ENCODE assay signal across 1 cellular context in the genomic region with DNA sequence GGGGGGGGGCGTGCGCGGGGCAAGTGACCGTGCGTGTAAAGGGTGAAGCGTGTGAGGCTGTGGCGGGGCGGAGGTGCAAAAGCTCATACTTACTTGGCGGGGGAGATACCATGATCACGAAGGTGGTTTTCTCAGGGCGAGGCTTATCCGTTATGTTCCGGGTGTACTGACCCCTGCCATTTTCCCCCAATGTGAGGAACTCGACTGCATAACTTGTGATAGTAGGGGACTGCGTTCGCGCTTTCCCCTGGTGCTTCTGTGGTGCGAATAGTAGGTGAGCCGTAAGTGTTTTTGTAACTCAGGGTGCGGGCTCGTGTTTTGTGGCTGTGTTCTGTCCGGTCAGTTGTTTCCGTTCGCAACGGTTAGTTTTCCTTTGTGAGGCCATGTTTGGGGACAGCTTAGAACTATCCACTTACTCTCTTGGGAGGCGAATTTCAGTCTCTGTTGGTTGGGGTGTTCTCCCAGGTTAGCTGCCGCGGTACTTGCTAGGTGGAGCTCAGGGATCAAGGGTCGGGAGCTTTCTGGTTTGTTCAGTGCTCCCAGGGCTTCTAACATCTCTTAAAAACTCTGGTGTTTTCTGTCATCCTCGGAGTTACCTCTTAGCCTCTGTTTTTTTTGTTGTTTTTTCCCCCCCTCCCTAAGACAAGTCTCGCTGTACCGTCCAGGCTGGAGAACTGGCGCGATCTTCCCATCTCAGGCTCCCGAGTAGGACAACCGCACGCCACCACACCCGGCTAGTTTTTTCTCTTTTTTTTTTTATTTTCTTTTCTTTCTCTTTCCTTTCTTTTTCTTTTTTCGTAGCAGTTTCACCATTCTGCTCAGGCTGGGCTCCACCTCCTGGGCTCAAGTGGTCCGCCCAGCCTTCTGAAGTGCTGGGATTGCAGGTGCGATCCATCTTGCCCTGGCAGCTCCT.
A peak's percentile ranks its signal among the peaks of the same experiment; 100 is the strongest.
TF ChIP-seq lines count a peak whose summit lies in the region.

No MANE protein-coding gene starts in this region.

TF ChIP-seq in HepG2, 621 proteins besides CTCF, POLR2A, EP300 and RAD21 (continued from another document):
- TF ChIP-seq, protein P1, sequence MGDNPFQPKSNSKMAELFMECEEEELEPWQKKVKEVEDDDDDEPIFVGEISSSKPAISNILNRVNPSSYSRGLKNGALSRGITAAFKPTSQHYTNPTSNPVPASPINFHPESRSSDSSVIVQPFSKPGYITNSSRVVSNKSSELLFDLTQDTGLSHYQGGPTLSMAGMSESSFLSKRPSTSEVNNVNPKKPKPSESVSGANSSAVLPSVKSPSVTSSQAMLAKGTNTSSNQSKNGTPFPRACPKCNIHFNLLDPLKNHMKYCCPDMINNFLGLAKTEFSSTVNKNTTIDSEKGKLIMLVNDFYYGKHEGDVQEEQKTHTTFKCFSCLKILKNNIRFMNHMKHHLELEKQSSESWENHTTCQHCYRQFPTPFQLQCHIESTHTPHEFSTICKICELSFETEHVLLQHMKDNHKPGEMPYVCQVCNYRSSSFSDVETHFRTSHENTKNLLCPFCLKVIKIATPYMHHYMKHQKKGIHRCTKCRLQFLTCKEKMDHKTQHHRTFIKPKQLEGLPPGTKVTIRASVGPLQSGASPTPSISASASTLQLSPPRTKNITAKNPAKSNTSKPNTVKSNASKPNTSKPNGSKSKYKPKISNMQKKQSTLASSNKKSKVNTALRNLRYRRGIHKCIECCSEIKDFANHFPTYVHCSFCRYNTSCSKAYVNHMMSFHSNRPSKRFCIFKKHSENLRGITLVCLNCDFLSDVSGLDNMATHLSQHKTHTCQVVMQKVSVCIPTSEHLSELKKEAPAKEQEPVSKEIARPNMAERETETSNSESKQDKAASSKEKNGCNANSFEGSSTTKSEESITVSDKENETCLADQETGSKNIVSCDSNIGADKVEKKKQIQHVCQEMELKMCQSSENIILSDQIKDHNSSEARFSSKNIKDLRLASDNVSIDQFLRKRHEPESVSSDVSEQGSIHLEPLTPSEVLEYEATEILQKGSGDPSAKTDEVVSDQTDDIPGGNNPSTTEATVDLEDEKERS (CRISPR knock-in tag; IDR thresholded peaks at IDR 0.05), result peak; percentile 67; the same call in 1 of the 2 replicates
- TF ChIP-seq KLF12 (CRISPR knock-in tag; IDR thresholded peaks at IDR 0.05; ENCODE audit: borderline replicate concordance) (0 out of 2 replicates have a peak, but pooled peaks have one; percentile 62), SPEN (CRISPR knock-in tag; IDR thresholded peaks at IDR 0.05; ENCODE audit: low read depth) (peak; percentile 43; the same call in 1 of the 2 replicates), MED13 (CRISPR knock-in tag; IDR thresholded peaks at IDR 0.05) (peak; percentile 80), YY1 (IDR thresholded peaks at IDR 0.05; ENCODE audit: insufficient read depth, insufficient replicate concordance, low read depth, low read length) (peak; percentile 46), BRD4 (CRISPR knock-in tag; IDR thresholded peaks at IDR 0.05) (0 out of 2 replicates have a peak, but pooled peaks have one; percentile 58), SP4 (CRISPR knock-in tag; IDR thresholded peaks at IDR 0.05) (0 out of 2 replicates have a peak, but pooled peaks have one; percentile 45), ZNF629 (CRISPR knock-in tag; conservative IDR thresholded peaks at IDR 0.05) (peak; percentile 55), ZSCAN31 (CRISPR knock-in tag; IDR thresholded peaks at IDR 0.05; ENCODE audit: low read depth) (peak; percentile 52; the same call in 1 of the 2 replicates), KAT8 (CRISPR knock-in tag; IDR thresholded peaks at IDR 0.05) (peak; percentile 54; the same call in 1 of the 2 replicates), ISL2 (CRISPR knock-in tag; IDR thresholded peaks at IDR 0.05) (peak; percentile 59; the same call in 1 of the 2 replicates), ZNF766 (CRISPR knock-in tag; IDR thresholded peaks at IDR 0.05; ENCODE audit: borderline replicate concordance) (peak; percentile 53; the same call in 1 of the 2 replicates), FOXM1 (CRISPR knock-in tag; IDR thresholded peaks at IDR 0.05) (0 out of 2 replicates have a peak, but pooled peaks have one; percentile 41)
- TF ChIP-seq, protein P2, sequence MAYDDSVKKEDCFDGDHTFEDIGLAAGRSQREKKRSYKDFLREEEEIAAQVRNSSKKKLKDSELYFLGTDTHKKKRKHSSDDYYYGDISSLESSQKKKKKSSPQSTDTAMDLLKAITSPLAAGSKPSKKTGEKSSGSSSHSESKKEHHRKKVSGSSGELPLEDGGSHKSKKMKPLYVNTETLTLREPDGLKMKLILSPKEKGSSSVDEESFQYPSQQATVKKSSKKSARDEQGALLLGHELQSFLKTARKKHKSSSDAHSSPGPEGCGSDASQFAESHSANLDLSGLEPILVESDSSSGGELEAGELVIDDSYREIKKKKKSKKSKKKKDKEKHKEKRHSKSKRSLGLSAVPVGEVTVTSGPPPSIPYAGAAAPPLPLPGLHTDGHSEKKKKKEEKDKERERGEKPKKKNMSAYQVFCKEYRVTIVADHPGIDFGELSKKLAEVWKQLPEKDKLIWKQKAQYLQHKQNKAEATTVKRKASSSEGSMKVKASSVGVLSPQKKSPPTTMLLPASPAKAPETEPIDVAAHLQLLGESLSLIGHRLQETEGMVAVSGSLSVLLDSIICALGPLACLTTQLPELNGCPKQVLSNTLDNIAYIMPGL (CRISPR knock-in tag; IDR thresholded peaks at IDR 0.05; ENCODE audit: borderline replicate concordance in 1 of 2, low read depth in 1 of 2), result peak in 1 of 2 experiments; percentile 77; a peak in 1 of 4 replicates
- TF ChIP-seq, protein P3, sequence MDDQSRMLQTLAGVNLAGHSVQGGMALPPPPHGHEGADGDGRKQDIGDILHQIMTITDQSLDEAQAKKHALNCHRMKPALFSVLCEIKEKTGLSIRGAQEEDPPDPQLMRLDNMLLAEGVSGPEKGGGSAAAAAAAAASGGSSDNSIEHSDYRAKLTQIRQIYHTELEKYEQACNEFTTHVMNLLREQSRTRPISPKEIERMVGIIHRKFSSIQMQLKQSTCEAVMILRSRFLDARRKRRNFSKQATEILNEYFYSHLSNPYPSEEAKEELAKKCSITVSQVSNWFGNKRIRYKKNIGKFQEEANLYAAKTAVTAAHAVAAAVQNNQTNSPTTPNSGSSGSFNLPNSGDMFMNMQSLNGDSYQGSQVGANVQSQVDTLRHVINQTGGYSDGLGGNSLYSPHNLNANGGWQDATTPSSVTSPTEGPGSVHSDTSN (CRISPR knock-in tag; IDR thresholded peaks at IDR 0.05; ENCODE audit: borderline replicate concordance), result 0 out of 2 replicates have a peak, but pooled peaks have one; percentile 43
- TF ChIP-seq, protein P4, sequence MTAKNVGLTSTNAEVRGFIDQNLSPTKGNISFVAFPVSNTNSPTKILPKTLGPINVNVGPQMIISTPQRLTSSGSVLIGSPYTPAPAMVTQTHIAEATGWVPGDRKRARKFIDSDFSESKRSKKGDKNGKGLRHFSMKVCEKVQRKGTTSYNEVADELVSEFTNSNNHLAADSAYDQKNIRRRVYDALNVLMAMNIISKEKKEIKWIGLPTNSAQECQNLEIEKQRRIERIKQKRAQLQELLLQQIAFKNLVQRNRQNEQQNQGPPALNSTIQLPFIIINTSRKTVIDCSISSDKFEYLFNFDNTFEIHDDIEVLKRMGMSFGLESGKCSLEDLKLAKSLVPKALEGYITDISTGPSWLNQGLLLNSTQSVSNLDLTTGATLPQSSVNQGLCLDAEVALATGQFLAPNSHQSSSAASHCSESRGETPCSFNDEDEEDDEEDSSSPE (CRISPR knock-in tag; IDR thresholded peaks at IDR 0.05), result 0 out of 2 replicates have a peak, but pooled peaks have one; percentile 50
- TF ChIP-seq, protein P5, sequence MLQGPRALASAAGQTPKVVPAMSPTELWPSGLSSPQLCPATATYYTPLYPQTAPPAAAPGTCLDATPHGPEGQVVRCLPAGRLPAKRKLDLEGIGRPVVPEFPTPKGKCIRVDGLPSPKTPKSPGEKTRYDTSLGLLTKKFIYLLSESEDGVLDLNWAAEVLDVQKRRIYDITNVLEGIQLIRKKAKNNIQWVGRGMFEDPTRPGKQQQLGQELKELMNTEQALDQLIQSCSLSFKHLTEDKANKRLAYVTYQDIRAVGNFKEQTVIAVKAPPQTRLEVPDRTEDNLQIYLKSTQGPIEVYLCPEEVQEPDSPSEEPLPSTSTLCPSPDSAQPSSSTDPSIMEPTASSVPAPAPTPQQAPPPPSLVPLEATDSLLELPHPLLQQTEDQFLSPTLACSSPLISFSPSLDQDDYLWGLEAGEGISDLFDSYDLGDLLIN (CRISPR knock-in tag; IDR thresholded peaks at IDR 0.05; ENCODE audit: borderline replicate concordance), result peak; percentile 69; the same call in 1 of the 2 replicates
